In genomic region chrX:129925305-129926092, GRCh38 we compare ENCODE assay signal across 8 cellular contexts. TPM values are rescaled to one million over a fixed set of nuclear protein-coding genes. Genes with fewer than 3 reads are reported as not detected.
DNase-seq lines count a peak whose midpoint lies in the region; ATAC-seq, FAIRE-seq and TF ChIP-seq lines count a peak whose summit lies in the region.

No MANE protein-coding gene starts in this region.

- no peak overlapping the region for H2BK120ac ChIP-seq in H1 (replicated peaks; ENCODE audit: low read depth, low read length)

- no peak overlapping the region for H3K23ac ChIP-seq in H1 (ENCODE audit: insufficient read length)

- no peak overlapping the region for H4K91ac ChIP-seq in H1 (replicated peaks; ENCODE audit: insufficient read length, low read length)

- H4K5ac ChIP-seq in H1 (ENCODE audit: insufficient read length, low read depth, low read length), result no peak overlapping the region

- no peaks in the 10 kb centered on the region for H3K9me2 ChIP-seq in HCT116 (ENCODE audit: insufficient read depth)

- no peak for TF ChIP-seq EP300 in H1 (IDR thresholded peaks at IDR 0.05; ENCODE audit: borderline replicate concordance in 1 of 2, low read depth in 2 of 2, low read length in 2 of 2)

- intact Hi-C loops in HCT116 (cut with micrococcal nuclease), result loop anchor here (1.0 to 5.0 kb wide), 2 partner anchors 103 to 137 kb away; no protein-coding TSS in a partner anchor
- intact Hi-C loops in mucosa of descending colon (cut with DNase I, micrococcal nuclease), result no loop called here

- no peak overlapping the region for H4K8ac ChIP-seq in H1 (ENCODE audit: extremely low read depth, insufficient read depth, low read length)

- H2AFZ ChIP-seq in HCT116 (ENCODE audit: low read depth, low read length, poor library complexity, severe bottlenecking) (no peak overlapping the region), H1 (ENCODE audit: low read length) (no peak overlapping the region)

- no peak overlapping the region for H3K14ac ChIP-seq in H1 (ENCODE audit: insufficient read length)

- H3K79me1 ChIP-seq in H1 (ENCODE audit: low read depth, low read length), result no peaks in the 10 kb centered on the region

- no TSS peak for BruUV-seq in HCT116 (replicated peaks; lab: Mats Ljungman, UMichigan)

- TF ChIP-seq CTCF in HCT116 (IDR thresholded peaks at IDR 0.05 in 2 of 3, conservative IDR thresholded peaks at IDR 0.05 in 1 of 3; ENCODE audit: borderline replicate concordance in 1 of 3, insufficient read depth in 1 of 3, low read depth in 2 of 3, low read length in 2 of 3) (peak in 2 of 3 experiments; percentile 60 to 69; a peak in 4 of 6 replicates), H1 (IDR thresholded peaks at IDR 0.05; ENCODE audit: control extremely low read depth in 1 of 3, insufficient read depth in 1 of 3, low read depth in 1 of 3, low read length in 3 of 3) (peak; percentile 48 to 64 (median 62)), mucosa of descending colon (IDR thresholded peaks at IDR 0.05) (peak; percentile 38)

- ATAC-seq in HCT116, result peak; percentile 80
- peak; percentile 87 for ATAC-seq in mucosa of descending colon
- no peak for ATAC-seq in GM19467 (IDR thresholded peaks at IDR 0.05; ENCODE audit: unreplicated experiment)

- H3K18ac ChIP-seq in H1 (ENCODE audit: extremely low read depth, low read length), result no peak overlapping the region

- no peak for FAIRE-seq in H1 (lab: Jason Lieb, UNC)

- POLR2A ChIA-PET in HCT116 (lab: Charles Lee) (no interaction called here), H1 (lab: Charles Lee; ENCODE audit: partially characterized antibody) (interaction anchor here (0.8 to 2.4 kb wide), 5 partner anchors 9 to 134 kb away, joined by 3 to 11 read pairs (median 4); partner anchors contain the start of gene UTP14A)

- no peak overlapping the region for H3K4ac ChIP-seq in H1 (replicated peaks; ENCODE audit: insufficient read length, low read depth, low read length)

- no peak for TF ChIP-seq POLR2A in HCT116 (IDR thresholded peaks at IDR 0.05; ENCODE audit: borderline replicate concordance, extremely low read depth, insufficient read depth, insufficient read length)
- no peak for TF ChIP-seq POLR2A in H1 (IDR thresholded peaks at IDR 0.05; ENCODE audit: control extremely low read depth in 1 of 2, low read depth in 2 of 2, low read length in 2 of 2)

- H3K79me2 ChIP-seq in HCT116 (ENCODE audit: insufficient read depth, low read length) (no peaks in the 10 kb centered on the region; the same call in 1 of the 2 replicates), H1 (ENCODE audit: control insufficient read depth in 1 of 2, insufficient read depth in 2 of 2, low read length in 2 of 2) (no peaks in the 10 kb centered on the region)

- CTCF ChIA-PET in HCT116 (lab: Charles Lee) (interaction anchor here (0.7 to 1.9 kb wide), 9 partner anchors 8 to 266 kb away, joined by 3 to 16 read pairs (median 3); partner anchors contain the start of gene UTP14A), H1 (lab: Charles Lee; ENCODE audit: partially characterized antibody) (interaction anchor here (0.6 to 2.1 kb wide), 36 partner anchors 10 to 337 kb away, joined by 3 to 12 read pairs (median 3); partner anchors contain the start of genes RAB33A and UTP14A)

- no peak overlapping the region for H3K56ac ChIP-seq in H1 (replicated peaks; ENCODE audit: insufficient read length, low read depth, low read length)

- H3K9ac ChIP-seq in HCT116 (ENCODE audit: low read length) (no peak overlapping the region), H1 (replicated peaks in 1 of 4; ENCODE audit: extremely low read depth in 1 of 4, low read depth in 3 of 4, low read length in 3 of 4) (no peak overlapping the region)

- H2BK5ac ChIP-seq in H1 (ENCODE audit: low read depth, low read length), result no peak overlapping the region

- 61% methylated on average over 7 of the region's 15 CpGs; no CpG with 5 or more reads in 1 of the 2 experiments for WGBS in H1 (ENCODE audit: extremely low coverage in 1 of 2, insufficient coverage in 1 of 2, insufficient read length in 1 of 2, insufficient replicate concordance in 2 of 2, low coverage in 1 of 2, low lambda C conversion rate in 2 of 2, missing lambda C conversion rate in 1 of 2), 2 experiments

- H2AK5ac ChIP-seq in H1 (ENCODE audit: low read depth, low read length), result no peak overlapping the region

- H3K9me3 ChIP-seq in HCT116 (ENCODE audit: control insufficient read depth in 1 of 2, insufficient read depth in 1 of 2, low read depth in 1 of 2, low read length in 2 of 2) (no peaks in the 10 kb centered on the region), H1 (ENCODE audit: insufficient read depth in 2 of 2, low read depth in 1 of 2, low read length in 1 of 2) (no peaks in the 10 kb centered on the region), mucosa of descending colon (no peaks in the 10 kb centered on the region)

- H2BK15ac ChIP-seq in H1 (ENCODE audit: low read length), result no peak overlapping the region

- no peaks in the 10 kb centered on the region for H3K23me2 ChIP-seq in H1 (ENCODE audit: low read depth, low read length)

- peaks cover 9 to 26% of the 10 kb centered on the region in 2 experiments; a peak in 3 of 4 replicates for H3K36me3 ChIP-seq in HCT116 (ENCODE audit: control insufficient read depth in 1 of 2, insufficient read depth in 2 of 2, low read length in 2 of 2)
- H3K36me3 ChIP-seq in H1 (ENCODE audit: control insufficient read depth in 2 of 4, insufficient read depth in 4 of 4, low read length in 3 of 4), result peaks cover 12 to 46% (median 35%) of the 10 kb centered on the region in 4 experiments
- H3K36me3 ChIP-seq in mucosa of descending colon (ENCODE audit: low read depth), result no peaks in the 10 kb centered on the region

- TF ChIP-seq RAD21 in HCT116 (IDR thresholded peaks at IDR 0.05; ENCODE audit: low read depth) (no peak), H1 (IDR thresholded peaks at IDR 0.05 in 1 of 2, conservative IDR thresholded peaks at IDR 0.05 in 1 of 2; ENCODE audit: low read depth in 2 of 2, low read length in 2 of 2) (peak; percentile 72 to 76)

- H2BK12ac ChIP-seq in H1 (ENCODE audit: low read depth, low read length), result no peak overlapping the region

- RAD21 ChIA-PET in HCT116 (lab: Charles Lee; ENCODE audit: low non-redundant PET in 1 of 2, low total read pairs in 2 of 2, uncharacterized antibody in 2 of 2, unreplicated experiment in 2 of 2), result interaction anchor here in 1 of 2 experiments (0.6 kb wide), 1 partner anchor 135 kb away, joined by 5 read pairs; no protein-coding TSS in a partner anchor

- H4K20me1 ChIP-seq in HCT116 (ENCODE audit: insufficient read depth) (no peaks in the 10 kb centered on the region), H1 (replicated peaks in 1 of 2; ENCODE audit: control insufficient read depth in 1 of 2, insufficient read depth in 2 of 2, low read length in 2 of 2) (no peaks in the 10 kb centered on the region)

- H3K4me1 ChIP-seq in HCT116 (ENCODE audit: control insufficient read depth in 1 of 2, insufficient read depth in 2 of 2, low read length in 2 of 2) (no peaks in the 10 kb centered on the region), H1 (replicated peaks in 1 of 4; ENCODE audit: control insufficient read depth in 3 of 4, insufficient read depth in 4 of 4, low read length in 3 of 4) (no peaks in the 10 kb centered on the region), mucosa of descending colon (ENCODE audit: low read depth) (no peaks in the 10 kb centered on the region)

- H3K27me3 ChIP-seq in HCT116 (ENCODE audit: insufficient read depth, low read length), result no peaks in the 10 kb centered on the region
- H3K27me3 ChIP-seq in H1 (replicated peaks in 1 of 4; ENCODE audit: control insufficient read depth in 3 of 4, extremely low read depth in 1 of 4, insufficient read depth in 3 of 4, low read length in 3 of 4), result no peaks in the 10 kb centered on the region

- H3K27ac ChIP-seq in HCT116 (ENCODE audit: low read depth, low read length), result no peak overlapping the region
- H3K27ac ChIP-seq in H1 (ENCODE audit: low read depth, low read length), result no peak overlapping the region

- H3K4me3 ChIP-seq in HCT116 (replicated peaks in 1 of 2; ENCODE audit: low read depth in 1 of 2, low read length in 2 of 2), result no peak overlapping the region
- no peak overlapping the region for H3K4me3 ChIP-seq in H1 (ENCODE audit: extremely low read depth in 1 of 4, insufficient read depth in 2 of 4, low read depth in 3 of 4, low read length in 4 of 4)
- H3K4me3 ChIP-seq in mucosa of descending colon, result no peak overlapping the region

- no peak overlapping the region for H3K4me2 ChIP-seq in HCT116 (ENCODE audit: low read length)
- H3K4me2 ChIP-seq in H1 (ENCODE audit: insufficient read depth in 1 of 2, low read depth in 2 of 2, low read length in 2 of 2), result no peak overlapping the region

- DNase-seq in DMS153 (lab: John Stamatoyannopoulos, UW) (peak; percentile 39), HCT116 (ENCODE audit: low read depth, low spot score) (peak; percentile 44), NCI-H526 treated with DMSO at 0.1 percent for 48 hours (lab: John Stamatoyannopoulos, UW) (peak; percentile 39), H1 (ENCODE audit: low read depth in 1 of 2, low spot score in 2 of 2) (peak; percentile 23 to 71), mucosa of descending colon (peak in 2 of 3 donors; percentile 58 to 77)
- peak; percentile 23 to 44 for DNase-seq in activated CD8-positive, alpha-beta memory T cell treated with anti-CD3 and anti-CD28 coated beads for 1 hour (ENCODE audit: extremely low read depth in 1 of 2, low read depth in 1 of 2)
- peak; percentile 34 to 36 for DNase-seq in stimulated activated CD8-positive, alpha-beta memory T cell treated with anti-CD3 and anti-CD28 coated beads, Interleukin-7, amount 100 ng/mL, for 4 hours (ENCODE audit: low read depth in 2 of 2)

- H2BK20ac ChIP-seq in H1 (ENCODE audit: low read length), result no peak overlapping the region

RNA-seq across cellular contexts. Expression of gene UTP14A, which starts 19.5 kb away (rescaled TPM):
- total RNA-seq in HCT116 (2021; ENCODE audit: unreplicated experiment), result 28.3 TPM
- polyA plus RNA-seq in HCT116 (2012), result 7.3 and 13.1 TPM in 2 replicates
- 24.0 and 25.7 TPM in 2 replicates for total RNA-seq in H1 (2021; fragmentation: NEBNext Ultra II Directional; extraction: Animal tissue kit (Norgen Biotek cat#: 25700))
- 3.5 and 4.5 TPM in 2 replicates for polyA plus RNA-seq in H1 (2011; rRNA removed)
- 10.6 TPM for polyA plus RNA-seq in H1 (2011; cell fraction: cytosol; rRNA removed)
- 7.8 TPM for polyA plus RNA-seq in H1 (2011; cell fraction: nucleus; rRNA removed)
- 17.3 to 24.6 TPM (median 19.5 TPM) in 4 replicates for polyA plus RNA-seq in H1 (2012, experiment 1 of 2)
- polyA plus RNA-seq in H1 (2012, experiment 2 of 2), result 3.3 TPM
- 20.7 TPM for polyA plus RNA-seq in H1 (2013, experiment 1 of 2)
- polyA plus RNA-seq in H1 (2013, experiment 2 of 2), result 18.6 TPM
- polyA minus RNA-seq in H1 (2011; rRNA and poly(A)+ RNA removed), result 5.5 and 7.8 TPM in 2 replicates
- polyA minus RNA-seq in H1 (2011; cell fraction: cytosol; rRNA and poly(A)+ RNA removed), result 8.4 TPM
- 7.7 TPM for polyA minus RNA-seq in H1 (2011; cell fraction: nucleus; rRNA and poly(A)+ RNA removed)
- total RNA-seq in mucosa of descending colon, result 10 to 100 TPM; 10.1 to 16.4 (median 12.8) TPM

RNA-seq across cellular contexts. Expression of gene BCORL1, which starts 56.9 kb away (rescaled TPM):
- total RNA-seq in HCT116 (2021; ENCODE audit: unreplicated experiment), result 30.8 TPM
- 14.7 and 16.5 TPM in 2 replicates for polyA plus RNA-seq in HCT116 (2012)
- 6.2 and 9.0 TPM in 2 replicates for total RNA-seq in H1 (2021; fragmentation: NEBNext Ultra II Directional; extraction: Animal tissue kit (Norgen Biotek cat#: 25700))
- polyA plus RNA-seq in H1 (2011; rRNA removed), result 1.4 and 1.9 TPM in 2 replicates
- 0.72 TPM for polyA plus RNA-seq in H1 (2011; cell fraction: cytosol; rRNA removed)
- 2.2 TPM for polyA plus RNA-seq in H1 (2011; cell fraction: nucleus; rRNA removed)
- polyA plus RNA-seq in H1 (2012, experiment 1 of 2), result 4.8 to 6.0 TPM (median 5.2 TPM) in 4 replicates
- 4.5 TPM for polyA plus RNA-seq in H1 (2012, experiment 2 of 2)
- 1.8 TPM for polyA plus RNA-seq in H1 (2013, experiment 1 of 2)
- polyA plus RNA-seq in H1 (2013, experiment 2 of 2), result 1.8 TPM
- polyA minus RNA-seq in H1 (2011; rRNA and poly(A)+ RNA removed), result 1.7 and 1.9 TPM in 2 replicates
- 3.3 TPM for polyA minus RNA-seq in H1 (2011; cell fraction: cytosol; rRNA and poly(A)+ RNA removed)
- polyA minus RNA-seq in H1 (2011; cell fraction: nucleus; rRNA and poly(A)+ RNA removed), result 2.1 TPM
- total RNA-seq in mucosa of descending colon, result 10 to 100 TPM in 2 of 3 donors, 1 to 10 TPM in 1; 7.3 to 24.2 (median 10.0) TPM
